ENCODE assay signal across 28 cellular contexts in the genomic region with DNA sequence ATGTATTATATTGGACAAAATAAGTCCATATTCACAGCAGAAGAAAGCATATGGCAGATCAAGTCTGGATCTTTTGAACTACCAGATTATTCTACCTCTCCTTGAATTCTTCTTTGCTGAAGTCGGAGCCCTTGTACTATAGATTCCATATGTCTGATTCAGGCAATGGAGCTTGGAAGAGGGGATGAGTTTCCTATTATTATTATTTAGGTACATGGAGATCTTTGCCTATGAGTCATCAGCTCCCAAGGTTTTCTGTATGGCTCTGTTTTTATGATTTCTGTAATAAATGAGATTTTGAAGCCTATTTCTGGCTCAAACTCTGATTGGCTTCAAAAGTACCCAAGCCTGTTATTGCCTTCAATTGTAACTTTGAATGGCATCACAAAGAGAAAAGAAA.
"Had no signal": no experiment of that assay in that cellular context is flagged by ENCODE, and none has a peak within 500 bp of the region (broad histone marks: within the 10 kb centered on the region; RNA-seq: fewer than 3 reads in every experiment).

No MANE protein-coding gene starts in this region.

- H3K79me2 ChIP-seq: parathyroid adenoma had no signal

- ATAC-seq: left lobe of liver; mucosa of descending colon; natural killer cell treated with Interleukin-12 subunit alpha and Interleukin-12 subunit beta and Interleukin-15 and Interleukin-18, amount 100 ng/mL, for 72 hours; right lobe of liver; stimulated activated naive CD8-positive, alpha-beta T cell treated with anti-CD3 and anti-CD28 coated beads, Interleukin-15, amount 100 ng/mL, for 72 hours; upper lobe of right lung had no signal

- H3K9me3 ChIP-seq: colonic mucosa, esophagus squamous epithelium, mucosa of descending colon, neutrophil, right lobe of liver, suprapubic skin, transverse colon, upper lobe of right lung, vagina had no signal

- H3K27ac ChIP-seq: colonic mucosa, neutrophil, parathyroid adenoma, right lobe of liver, suprapubic skin, transverse colon, upper lobe of right lung, vagina had no signal

- H3K4me1 ChIP-seq: colonic mucosa, parathyroid adenoma, right lobe of liver, suprapubic skin, transverse colon, upper lobe of right lung, vagina had no signal

- H3K4me3 ChIP-seq: colonic mucosa, esophagus squamous epithelium, lung, mucosa of descending colon, right lobe of liver, suprapubic skin, transverse colon, upper lobe of right lung, vagina had no signal

- DNase-seq: colonic mucosa; effector CD8-positive, alpha-beta T cell; endodermal cell; erythroblast; esophagus squamous epithelium; hypothalamus; immature natural killer cell; islet precursor cell; mesenchymal stem cell; mucosa of descending colon; naive B cell; right lobe of liver; small intestine; stimulated activated CD4-positive, alpha-beta T cell treated with anti-CD3 and anti-CD28 coated beads, Interleukin-12 subunit alpha, Interleukin-12 subunit beta, amount 100 ng/mL, for 4 hours; stimulated activated CD4-positive, alpha-beta T cell treated with anti-CD3 and anti-CD28 coated beads, Interleukin-1b, Interleukin-23, amount 100 ng/mL, for 48 hours; stimulated activated CD4-positive, alpha-beta T cell treated with anti-CD3 and anti-CD28 coated beads, Interleukin-4, amount 100 ng/mL, for 1 hour; stimulated activated CD8-positive, alpha-beta memory T cell treated with anti-CD3 and anti-CD28 coated beads, Interleukin-4, amount 100 ng/mL, for 48 hours; stimulated activated naive CD4-positive, alpha-beta T cell; stimulated activated naive CD8-positive, alpha-beta T cell treated with anti-CD3 and anti-CD28 coated beads, Interleukin-15, amount 100 ng/mL, for 72 hours; transverse colon; upper lobe of right lung had no signal

- H3K36me3 ChIP-seq: colonic mucosa, esophagus squamous epithelium, neutrophil, right lobe of liver, suprapubic skin, transverse colon, upper lobe of right lung, vagina had no signal

- H3K9ac ChIP-seq: parathyroid adenoma had no signal

- H2AFZ ChIP-seq: parathyroid adenoma had no signal

- H3K27me3 ChIP-seq: colonic mucosa, esophagus squamous epithelium, neutrophil, right lobe of liver, suprapubic skin, transverse colon, upper lobe of right lung, vagina had no signal
